ENCODE assay signal across 2 cellular contexts in genomic region chr2:38734299-38735058, GRCh38.
TF ChIP-seq lines count a peak whose summit lies in the region.

No MANE protein-coding gene starts in this region.

TF ChIP-seq in HCT116, 20 proteins besides CTCF, POLR2A, EP300 and RAD21:
- TF ChIP-seq ELF1 (IDR thresholded peaks at IDR 0.05; ENCODE audit: borderline replicate concordance, low read depth) (no peak), SP1 (IDR thresholded peaks at IDR 0.05; ENCODE audit: low read depth) (no peak), ZBTB33 (IDR thresholded peaks at IDR 0.05; ENCODE audit: extremely low read depth, insufficient replicate concordance, low read length) (no peak), CEBPB (IDR thresholded peaks at IDR 0.05; ENCODE audit: low read depth) (no peak), EZH2 (IDR thresholded peaks at IDR 0.05) (no peak), ZNF274 (IDR thresholded peaks at IDR 0.05; ENCODE audit: low read depth, low read length) (no peak), CBX3 (IDR thresholded peaks at IDR 0.05; ENCODE audit: low read depth) (no peak), FOSL1 (IDR thresholded peaks at IDR 0.05; ENCODE audit: low read depth) (no peak), JUND (IDR thresholded peaks at IDR 0.05) (no peak), YY1 (IDR thresholded peaks at IDR 0.05; ENCODE audit: extremely low read depth, insufficient replicate concordance, low read depth, low read length) (no peak)
- TF ChIP-seq, protein P1, sequence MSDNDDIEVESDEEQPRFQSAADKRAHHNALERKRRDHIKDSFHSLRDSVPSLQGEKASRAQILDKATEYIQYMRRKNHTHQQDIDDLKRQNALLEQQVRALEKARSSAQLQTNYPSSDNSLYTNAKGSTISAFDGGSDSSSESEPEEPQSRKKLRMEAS (IDR thresholded peaks at IDR 0.05) = no peak

TF ChIP-seq in K562, 482 proteins besides CTCF, POLR2A, EP300 and RAD21:
- no peak for TF ChIP-seq KLF1 (tag; IDR thresholded peaks at IDR 0.05)
- no peak for TF ChIP-seq MED1 (CRISPR knock-in tag; IDR thresholded peaks at IDR 0.05; ENCODE audit: borderline replicate concordance)
- TF ChIP-seq, protein P2, sequence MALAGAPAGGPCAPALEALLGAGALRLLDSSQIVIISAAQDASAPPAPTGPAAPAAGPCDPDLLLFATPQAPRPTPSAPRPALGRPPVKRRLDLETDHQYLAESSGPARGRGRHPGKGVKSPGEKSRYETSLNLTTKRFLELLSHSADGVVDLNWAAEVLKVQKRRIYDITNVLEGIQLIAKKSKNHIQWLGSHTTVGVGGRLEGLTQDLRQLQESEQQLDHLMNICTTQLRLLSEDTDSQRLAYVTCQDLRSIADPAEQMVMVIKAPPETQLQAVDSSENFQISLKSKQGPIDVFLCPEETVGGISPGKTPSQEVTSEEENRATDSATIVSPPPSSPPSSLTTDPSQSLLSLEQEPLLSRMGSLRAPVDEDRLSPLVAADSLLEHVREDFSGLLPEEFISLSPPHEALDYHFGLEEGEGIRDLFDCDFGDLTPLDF (CRISPR knock-in tag; IDR thresholded peaks at IDR 0.05) = no peak
- TF ChIP-seq FOXA1 (IDR thresholded peaks at IDR 0.05; ENCODE audit: borderline replicate concordance) = no peak
- TF ChIP-seq, protein P3, sequence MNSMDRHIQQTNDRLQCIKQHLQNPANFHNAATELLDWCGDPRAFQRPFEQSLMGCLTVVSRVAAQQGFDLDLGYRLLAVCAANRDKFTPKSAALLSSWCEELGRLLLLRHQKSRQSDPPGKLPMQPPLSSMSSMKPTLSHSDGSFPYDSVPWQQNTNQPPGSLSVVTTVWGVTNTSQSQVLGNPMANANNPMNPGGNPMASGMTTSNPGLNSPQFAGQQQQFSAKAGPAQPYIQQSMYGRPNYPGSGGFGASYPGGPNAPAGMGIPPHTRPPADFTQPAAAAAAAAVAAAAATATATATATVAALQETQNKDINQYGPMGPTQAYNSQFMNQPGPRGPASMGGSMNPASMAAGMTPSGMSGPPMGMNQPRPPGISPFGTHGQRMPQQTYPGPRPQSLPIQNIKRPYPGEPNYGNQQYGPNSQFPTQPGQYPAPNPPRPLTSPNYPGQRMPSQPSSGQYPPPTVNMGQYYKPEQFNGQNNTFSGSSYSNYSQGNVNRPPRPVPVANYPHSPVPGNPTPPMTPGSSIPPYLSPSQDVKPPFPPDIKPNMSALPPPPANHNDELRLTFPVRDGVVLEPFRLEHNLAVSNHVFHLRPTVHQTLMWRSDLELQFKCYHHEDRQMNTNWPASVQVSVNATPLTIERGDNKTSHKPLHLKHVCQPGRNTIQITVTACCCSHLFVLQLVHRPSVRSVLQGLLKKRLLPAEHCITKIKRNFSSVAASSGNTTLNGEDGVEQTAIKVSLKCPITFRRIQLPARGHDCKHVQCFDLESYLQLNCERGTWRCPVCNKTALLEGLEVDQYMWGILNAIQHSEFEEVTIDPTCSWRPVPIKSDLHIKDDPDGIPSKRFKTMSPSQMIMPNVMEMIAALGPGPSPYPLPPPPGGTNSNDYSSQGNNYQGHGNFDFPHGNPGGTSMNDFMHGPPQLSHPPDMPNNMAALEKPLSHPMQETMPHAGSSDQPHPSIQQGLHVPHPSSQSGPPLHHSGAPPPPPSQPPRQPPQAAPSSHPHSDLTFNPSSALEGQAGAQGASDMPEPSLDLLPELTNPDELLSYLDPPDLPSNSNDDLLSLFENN (IDR thresholded peaks at IDR 0.05; ENCODE audit: low read depth in 2 of 2, low read length in 2 of 2) = no peak
- no peak for TF ChIP-seq ZNF444 (CRISPR knock-in tag; IDR thresholded peaks at IDR 0.05)
- no peak for TF ChIP-seq ZNF280B (CRISPR knock-in tag; IDR thresholded peaks at IDR 0.05)
- TF ChIP-seq NCOA6 (IDR thresholded peaks at IDR 0.05) = no peak
- no peak for TF ChIP-seq ZNF77 (CRISPR knock-in tag; IDR thresholded peaks at IDR 0.05)
- TF ChIP-seq, protein P4, sequence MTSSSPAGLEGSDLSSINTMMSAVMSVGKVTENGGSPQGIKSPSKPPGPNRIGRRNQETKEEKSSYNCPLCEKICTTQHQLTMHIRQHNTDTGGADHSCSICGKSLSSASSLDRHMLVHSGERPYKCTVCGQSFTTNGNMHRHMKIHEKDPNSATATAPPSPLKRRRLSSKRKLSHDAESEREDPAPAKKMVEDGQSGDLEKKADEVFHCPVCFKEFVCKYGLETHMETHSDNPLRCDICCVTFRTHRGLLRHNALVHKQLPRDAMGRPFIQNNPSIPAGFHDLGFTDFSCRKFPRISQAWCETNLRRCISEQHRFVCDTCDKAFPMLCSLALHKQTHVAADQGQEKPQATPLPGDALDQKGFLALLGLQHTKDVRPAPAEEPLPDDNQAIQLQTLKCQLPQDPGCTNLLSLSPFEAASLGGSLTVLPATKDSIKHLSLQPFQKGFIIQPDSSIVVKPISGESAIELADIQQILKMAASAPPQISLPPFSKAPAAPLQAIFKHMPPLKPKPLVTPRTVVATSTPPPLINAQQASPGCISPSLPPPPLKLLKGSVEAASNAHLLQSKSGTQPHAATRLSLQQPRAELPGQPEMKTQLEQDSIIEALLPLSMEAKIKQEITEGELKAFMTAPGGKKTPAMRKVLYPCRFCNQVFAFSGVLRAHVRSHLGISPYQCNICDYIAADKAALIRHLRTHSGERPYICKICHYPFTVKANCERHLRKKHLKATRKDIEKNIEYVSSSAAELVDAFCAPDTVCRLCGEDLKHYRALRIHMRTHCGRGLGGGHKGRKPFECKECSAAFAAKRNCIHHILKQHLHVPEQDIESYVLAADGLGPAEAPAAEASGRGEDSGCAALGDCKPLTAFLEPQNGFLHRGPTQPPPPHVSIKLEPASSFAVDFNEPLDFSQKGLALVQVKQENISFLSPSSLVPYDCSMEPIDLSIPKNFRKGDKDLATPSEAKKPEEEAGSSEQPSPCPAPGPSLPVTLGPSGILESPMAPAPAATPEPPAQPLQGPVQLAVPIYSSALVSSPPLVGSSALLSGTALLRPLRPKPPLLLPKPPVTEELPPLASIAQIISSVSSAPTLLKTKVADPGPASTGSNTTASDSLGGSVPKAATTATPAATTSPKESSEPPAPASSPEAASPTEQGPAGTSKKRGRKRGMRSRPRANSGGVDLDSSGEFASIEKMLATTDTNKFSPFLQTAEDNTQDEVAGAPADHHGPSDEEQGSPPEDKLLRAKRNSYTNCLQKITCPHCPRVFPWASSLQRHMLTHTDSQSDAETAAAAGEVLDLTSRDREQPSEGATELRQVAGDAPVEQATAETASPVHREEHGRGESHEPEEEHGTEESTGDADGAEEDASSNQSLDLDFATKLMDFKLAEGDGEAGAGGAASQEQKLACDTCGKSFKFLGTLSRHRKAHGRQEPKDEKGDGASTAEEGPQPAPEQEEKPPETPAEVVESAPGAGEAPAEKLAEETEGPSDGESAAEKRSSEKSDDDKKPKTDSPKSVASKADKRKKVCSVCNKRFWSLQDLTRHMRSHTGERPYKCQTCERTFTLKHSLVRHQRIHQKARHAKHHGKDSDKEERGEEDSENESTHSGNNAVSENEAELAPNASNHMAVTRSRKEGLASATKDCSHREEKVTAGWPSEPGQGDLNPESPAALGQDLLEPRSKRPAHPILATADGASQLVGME (CRISPR knock-in tag; IDR thresholded peaks at IDR 0.05) = no peak
- TF ChIP-seq HNRNPH1 (optimal IDR thresholded peaks at IDR 0.05; ENCODE audit: low read depth, low read length) = no peak
- TF ChIP-seq PHF21A (IDR thresholded peaks at IDR 0.05; ENCODE audit: borderline replicate concordance, low read depth) = no peak
- no peak for TF ChIP-seq MIER1 (IDR thresholded peaks at IDR 0.05; ENCODE audit: low read depth)
